Comparison of ENCODE assay signal across 1 cellular context in the genomic region with DNA sequence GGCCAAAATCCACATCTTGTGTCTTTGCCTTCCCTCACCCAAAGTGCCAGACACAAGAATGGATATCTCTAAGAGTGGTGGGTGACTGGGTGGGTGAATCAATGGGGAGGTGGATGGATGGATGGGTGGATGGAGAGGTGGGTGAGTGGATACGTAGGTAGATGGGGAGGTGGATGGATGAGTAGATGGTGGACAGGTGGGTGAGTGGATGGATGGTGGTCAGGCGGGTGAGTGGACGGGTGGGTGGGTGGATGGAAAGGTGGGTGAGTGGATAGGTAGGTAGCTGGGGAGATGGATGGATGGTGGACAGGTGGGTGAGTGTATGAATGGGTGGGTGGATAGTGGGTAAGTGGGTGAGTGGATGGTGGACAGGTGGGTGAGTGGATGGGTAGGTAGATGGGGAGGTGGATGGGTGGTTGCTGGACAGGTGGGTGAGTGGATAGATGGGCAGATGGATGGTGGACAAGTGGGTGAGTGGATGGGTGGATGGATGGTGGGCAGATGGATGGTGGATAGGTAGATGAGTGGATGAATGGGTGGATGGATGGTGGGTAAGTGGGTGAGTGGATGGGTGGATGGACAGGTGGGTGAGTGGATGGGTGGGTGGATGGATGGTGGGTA.
A peak's percentile ranks its signal among the peaks of the same experiment; 100 is the strongest.
TF ChIP-seq lines count a peak whose summit lies in the region.

No MANE protein-coding gene starts in this region.

TF ChIP-seq in K562, 482 proteins besides CTCF, POLR2A, EP300 and RAD21 (continued from another document):
- TF ChIP-seq GATAD2A (IDR thresholded peaks at IDR 0.05) (peak; percentile 74; the same call in 1 of the 2 replicates), MTA2 (IDR thresholded peaks at IDR 0.05; ENCODE audit: low read depth) (0 out of 2 replicates have a peak, but pooled peaks have one; percentile 26), SMARCB1 (IDR thresholded peaks at IDR 0.05; ENCODE audit: insufficient read length, low read depth) (no peak), EWSR1 (IDR thresholded peaks at IDR 0.05; ENCODE audit: borderline replicate concordance, low read depth, partially characterized antibody) (no peak), STAT5B (CRISPR knock-in tag; IDR thresholded peaks at IDR 0.05) (no peak), ZNF589 (CRISPR knock-in tag; IDR thresholded peaks at IDR 0.05; ENCODE audit: low read depth) (no peak), BRCA1 (IDR thresholded peaks at IDR 0.05) (no peak), BRCA1 (CRISPR knock-in tag; IDR thresholded peaks at IDR 0.05) (no peak), YBX1 (IDR thresholded peaks at IDR 0.05) (no peak), HNRNPL (IDR thresholded peaks at IDR 0.05; ENCODE audit: low read depth, low read length) (peak; percentile 65; the same call in 1 of the 2 replicates), ZNF311 (CRISPR knock-in tag; IDR thresholded peaks at IDR 0.05) (no peak), CBFA2T2 (conservative IDR thresholded peaks at IDR 0.05) (no peak), ID3 (CRISPR knock-in tag; IDR thresholded peaks at IDR 0.05) (no peak), ID3 (tag; IDR thresholded peaks at IDR 0.05) (no peak)
- TF ChIP-seq, protein P1, sequence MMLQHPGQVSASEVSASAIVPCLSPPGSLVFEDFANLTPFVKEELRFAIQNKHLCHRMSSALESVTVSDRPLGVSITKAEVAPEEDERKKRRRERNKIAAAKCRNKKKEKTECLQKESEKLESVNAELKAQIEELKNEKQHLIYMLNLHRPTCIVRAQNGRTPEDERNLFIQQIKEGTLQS (IDR thresholded peaks at IDR 0.05) = no peak
- TF ChIP-seq, protein P1 (CRISPR knock-in tag; conservative IDR thresholded peaks at IDR 0.05) = no peak
- TF ChIP-seq, protein P2, sequence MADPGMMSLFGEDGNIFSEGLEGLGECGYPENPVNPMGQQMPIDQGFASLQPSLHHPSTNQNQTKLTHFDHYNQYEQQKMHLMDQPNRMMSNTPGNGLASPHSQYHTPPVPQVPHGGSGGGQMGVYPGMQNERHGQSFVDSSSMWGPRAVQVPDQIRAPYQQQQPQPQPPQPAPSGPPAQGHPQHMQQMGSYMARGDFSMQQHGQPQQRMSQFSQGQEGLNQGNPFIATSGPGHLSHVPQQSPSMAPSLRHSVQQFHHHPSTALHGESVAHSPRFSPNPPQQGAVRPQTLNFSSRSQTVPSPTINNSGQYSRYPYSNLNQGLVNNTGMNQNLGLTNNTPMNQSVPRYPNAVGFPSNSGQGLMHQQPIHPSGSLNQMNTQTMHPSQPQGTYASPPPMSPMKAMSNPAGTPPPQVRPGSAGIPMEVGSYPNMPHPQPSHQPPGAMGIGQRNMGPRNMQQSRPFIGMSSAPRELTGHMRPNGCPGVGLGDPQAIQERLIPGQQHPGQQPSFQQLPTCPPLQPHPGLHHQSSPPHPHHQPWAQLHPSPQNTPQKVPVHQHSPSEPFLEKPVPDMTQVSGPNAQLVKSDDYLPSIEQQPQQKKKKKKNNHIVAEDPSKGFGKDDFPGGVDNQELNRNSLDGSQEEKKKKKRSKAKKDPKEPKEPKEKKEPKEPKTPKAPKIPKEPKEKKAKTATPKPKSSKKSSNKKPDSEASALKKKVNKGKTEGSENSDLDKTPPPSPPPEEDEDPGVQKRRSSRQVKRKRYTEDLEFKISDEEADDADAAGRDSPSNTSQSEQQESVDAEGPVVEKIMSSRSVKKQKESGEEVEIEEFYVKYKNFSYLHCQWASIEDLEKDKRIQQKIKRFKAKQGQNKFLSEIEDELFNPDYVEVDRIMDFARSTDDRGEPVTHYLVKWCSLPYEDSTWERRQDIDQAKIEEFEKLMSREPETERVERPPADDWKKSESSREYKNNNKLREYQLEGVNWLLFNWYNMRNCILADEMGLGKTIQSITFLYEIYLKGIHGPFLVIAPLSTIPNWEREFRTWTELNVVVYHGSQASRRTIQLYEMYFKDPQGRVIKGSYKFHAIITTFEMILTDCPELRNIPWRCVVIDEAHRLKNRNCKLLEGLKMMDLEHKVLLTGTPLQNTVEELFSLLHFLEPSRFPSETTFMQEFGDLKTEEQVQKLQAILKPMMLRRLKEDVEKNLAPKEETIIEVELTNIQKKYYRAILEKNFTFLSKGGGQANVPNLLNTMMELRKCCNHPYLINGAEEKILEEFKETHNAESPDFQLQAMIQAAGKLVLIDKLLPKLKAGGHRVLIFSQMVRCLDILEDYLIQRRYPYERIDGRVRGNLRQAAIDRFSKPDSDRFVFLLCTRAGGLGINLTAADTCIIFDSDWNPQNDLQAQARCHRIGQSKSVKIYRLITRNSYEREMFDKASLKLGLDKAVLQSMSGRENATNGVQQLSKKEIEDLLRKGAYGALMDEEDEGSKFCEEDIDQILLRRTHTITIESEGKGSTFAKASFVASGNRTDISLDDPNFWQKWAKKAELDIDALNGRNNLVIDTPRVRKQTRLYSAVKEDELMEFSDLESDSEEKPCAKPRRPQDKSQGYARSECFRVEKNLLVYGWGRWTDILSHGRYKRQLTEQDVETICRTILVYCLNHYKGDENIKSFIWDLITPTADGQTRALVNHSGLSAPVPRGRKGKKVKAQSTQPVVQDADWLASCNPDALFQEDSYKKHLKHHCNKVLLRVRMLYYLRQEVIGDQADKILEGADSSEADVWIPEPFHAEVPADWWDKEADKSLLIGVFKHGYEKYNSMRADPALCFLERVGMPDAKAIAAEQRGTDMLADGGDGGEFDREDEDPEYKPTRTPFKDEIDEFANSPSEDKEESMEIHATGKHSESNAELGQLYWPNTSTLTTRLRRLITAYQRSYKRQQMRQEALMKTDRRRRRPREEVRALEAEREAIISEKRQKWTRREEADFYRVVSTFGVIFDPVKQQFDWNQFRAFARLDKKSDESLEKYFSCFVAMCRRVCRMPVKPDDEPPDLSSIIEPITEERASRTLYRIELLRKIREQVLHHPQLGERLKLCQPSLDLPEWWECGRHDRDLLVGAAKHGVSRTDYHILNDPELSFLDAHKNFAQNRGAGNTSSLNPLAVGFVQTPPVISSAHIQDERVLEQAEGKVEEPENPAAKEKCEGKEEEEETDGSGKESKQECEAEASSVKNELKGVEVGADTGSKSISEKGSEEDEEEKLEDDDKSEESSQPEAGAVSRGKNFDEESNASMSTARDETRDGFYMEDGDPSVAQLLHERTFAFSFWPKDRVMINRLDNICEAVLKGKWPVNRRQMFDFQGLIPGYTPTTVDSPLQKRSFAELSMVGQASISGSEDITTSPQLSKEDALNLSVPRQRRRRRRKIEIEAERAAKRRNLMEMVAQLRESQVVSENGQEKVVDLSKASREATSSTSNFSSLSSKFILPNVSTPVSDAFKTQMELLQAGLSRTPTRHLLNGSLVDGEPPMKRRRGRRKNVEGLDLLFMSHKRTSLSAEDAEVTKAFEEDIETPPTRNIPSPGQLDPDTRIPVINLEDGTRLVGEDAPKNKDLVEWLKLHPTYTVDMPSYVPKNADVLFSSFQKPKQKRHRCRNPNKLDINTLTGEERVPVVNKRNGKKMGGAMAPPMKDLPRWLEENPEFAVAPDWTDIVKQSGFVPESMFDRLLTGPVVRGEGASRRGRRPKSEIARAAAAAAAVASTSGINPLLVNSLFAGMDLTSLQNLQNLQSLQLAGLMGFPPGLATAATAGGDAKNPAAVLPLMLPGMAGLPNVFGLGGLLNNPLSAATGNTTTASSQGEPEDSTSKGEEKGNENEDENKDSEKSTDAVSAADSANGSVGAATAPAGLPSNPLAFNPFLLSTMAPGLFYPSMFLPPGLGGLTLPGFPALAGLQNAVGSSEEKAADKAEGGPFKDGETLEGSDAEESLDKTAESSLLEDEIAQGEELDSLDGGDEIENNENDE (IDR thresholded peaks at IDR 0.05; ENCODE audit: low read depth, low read length) = no peak
- TF ChIP-seq, protein P3, sequence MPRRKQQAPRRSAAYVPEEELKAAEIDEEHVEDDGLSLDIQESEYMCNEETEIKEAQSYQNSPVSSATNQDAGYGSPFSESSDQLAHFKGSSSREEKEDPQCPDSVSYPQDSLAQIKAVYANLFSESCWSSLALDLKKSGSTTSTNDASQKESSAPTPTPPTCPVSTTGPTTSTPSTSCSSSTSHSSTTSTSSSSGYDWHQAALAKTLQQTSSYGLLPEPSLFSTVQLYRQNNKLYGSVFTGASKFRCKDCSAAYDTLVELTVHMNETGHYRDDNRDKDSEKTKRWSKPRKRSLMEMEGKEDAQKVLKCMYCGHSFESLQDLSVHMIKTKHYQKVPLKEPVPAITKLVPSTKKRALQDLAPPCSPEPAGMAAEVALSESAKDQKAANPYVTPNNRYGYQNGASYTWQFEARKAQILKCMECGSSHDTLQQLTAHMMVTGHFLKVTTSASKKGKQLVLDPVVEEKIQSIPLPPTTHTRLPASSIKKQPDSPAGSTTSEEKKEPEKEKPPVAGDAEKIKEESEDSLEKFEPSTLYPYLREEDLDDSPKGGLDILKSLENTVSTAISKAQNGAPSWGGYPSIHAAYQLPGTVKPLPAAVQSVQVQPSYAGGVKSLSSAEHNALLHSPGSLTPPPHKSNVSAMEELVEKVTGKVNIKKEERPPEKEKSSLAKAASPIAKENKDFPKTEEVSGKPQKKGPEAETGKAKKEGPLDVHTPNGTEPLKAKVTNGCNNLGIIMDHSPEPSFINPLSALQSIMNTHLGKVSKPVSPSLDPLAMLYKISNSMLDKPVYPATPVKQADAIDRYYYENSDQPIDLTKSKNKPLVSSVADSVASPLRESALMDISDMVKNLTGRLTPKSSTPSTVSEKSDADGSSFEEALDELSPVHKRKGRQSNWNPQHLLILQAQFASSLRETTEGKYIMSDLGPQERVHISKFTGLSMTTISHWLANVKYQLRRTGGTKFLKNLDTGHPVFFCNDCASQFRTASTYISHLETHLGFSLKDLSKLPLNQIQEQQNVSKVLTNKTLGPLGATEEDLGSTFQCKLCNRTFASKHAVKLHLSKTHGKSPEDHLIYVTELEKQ (CRISPR knock-in tag; IDR thresholded peaks at IDR 0.05) = no peak
